ENCODE assay signal across 7 cellular contexts in genomic region chr2:43169091-43169936, GRCh38. TPM values are rescaled to one million over a fixed set of nuclear protein-coding genes. Genes with fewer than 3 reads are reported as not detected.
A peak's percentile ranks its signal among the peaks of the same experiment; 100 is the strongest.
DNase-seq lines count a peak whose midpoint lies in the region; ATAC-seq and TF ChIP-seq lines count a peak whose summit lies in the region.

No MANE protein-coding gene starts in this region.

- no peaks in the 10 kb centered on the region for H3K9me3 ChIP-seq in lower lobe of right lung

- H3K4me3 ChIP-seq in lower lobe of right lung (peak overlapping the region; percentile 6), urinary bladder (ENCODE audit: low read depth, low read length) (no peak overlapping the region)

- no peak; the same call in 1 of the 2 replicates for TF ChIP-seq RAD21 in Ishikawa (IDR thresholded peaks at IDR 0.05; ENCODE audit: low read depth)

- H3K27ac Mint-ChIP-seq in activated naive CD8-positive, alpha-beta T cell treated with anti-CD3 and anti-CD28 coated beads, Interleukin-2, amount 50 U/mL, for 24 hours = peak overlapping the region; percentile 92

- H3K9me3 Mint-ChIP-seq in activated naive CD8-positive, alpha-beta T cell treated with anti-CD3 and anti-CD28 coated beads, Interleukin-2, amount 50 U/mL, for 24 hours = no peaks in the 10 kb centered on the region

- WGBS in urinary bladder = 64% methylated on average over 24 of the region's 24 CpGs

- no peaks in the 10 kb centered on the region for H3K36me3 Mint-ChIP-seq in activated naive CD8-positive, alpha-beta T cell treated with anti-CD3 and anti-CD28 coated beads, Interleukin-2, amount 50 U/mL, for 24 hours (ENCODE audit: low read depth)

- peak; percentile 47 for ATAC-seq in GM19324 (IDR thresholded peaks at IDR 0.05; ENCODE audit: low FRiP score, unreplicated experiment)
- peak; percentile 50 for ATAC-seq in activated naive CD8-positive, alpha-beta T cell treated with anti-CD3 and anti-CD28 coated beads, Interleukin-2, amount 50 U/mL, for 24 hours
- peak; percentile 47 to 64 for ATAC-seq in lower lobe of right lung
- ATAC-seq in HG02870 (IDR thresholded peaks at IDR 0.05; ENCODE audit: unreplicated experiment) = no peak

- DNase-seq in activated naive CD8-positive, alpha-beta T cell treated with anti-CD3 and anti-CD28 coated beads, Interleukin-2, amount 50 U/mL, for 24 hours = peak; percentile 66
- peak; percentile 77 for DNase-seq in lower lobe of right lung
- no peak for DNase-seq in SIG-M5 (lab: John Stamatoyannopoulos, UW)

- no peaks in the 10 kb centered on the region for H3K27me3 ChIP-seq in lower lobe of right lung (ENCODE audit: low read depth)

- H3K36me3 ChIP-seq in lower lobe of right lung (no peaks in the 10 kb centered on the region), urinary bladder (ENCODE audit: insufficient read depth) (no peaks in the 10 kb centered on the region)

- H3K4me3 Mint-ChIP-seq in activated naive CD8-positive, alpha-beta T cell treated with anti-CD3 and anti-CD28 coated beads, Interleukin-2, amount 50 U/mL, for 24 hours = peak overlapping the region; percentile 62

- peaks cover 70% of the 10 kb centered on the region for H3K4me1 Mint-ChIP-seq in activated naive CD8-positive, alpha-beta T cell treated with anti-CD3 and anti-CD28 coated beads, Interleukin-2, amount 50 U/mL, for 24 hours

- no peak for TF ChIP-seq CTCF in lower lobe of right lung (IDR thresholded peaks at IDR 0.05)

- H3K27me3 Mint-ChIP-seq in activated naive CD8-positive, alpha-beta T cell treated with anti-CD3 and anti-CD28 coated beads, Interleukin-2, amount 50 U/mL, for 24 hours = no peaks in the 10 kb centered on the region

- peaks cover 67% of the 10 kb centered on the region for H3K4me1 ChIP-seq in lower lobe of right lung
- H3K4me1 ChIP-seq in urinary bladder (ENCODE audit: insufficient read depth) = no peaks in the 10 kb centered on the region

- peak; percentile 43; the same call in 1 of the 2 replicates for TF ChIP-seq EP300 in Ishikawa (IDR thresholded peaks at IDR 0.05; ENCODE audit: borderline replicate concordance)

- H3K27ac ChIP-seq in lower lobe of right lung (peak overlapping the region; percentile 68), urinary bladder (ENCODE audit: low read depth) (peak overlapping the region; percentile 85)

- intact Hi-C loops in lower lobe of right lung (cut with DNase I) = no loop called here

TF ChIP-seq in Ishikawa, 13 proteins besides CTCF, POLR2A, EP300 and RAD21:
- TF ChIP-seq NFIC (IDR thresholded peaks at IDR 0.05) (peak; percentile 6; the same call in 1 of the 2 replicates), REST (IDR thresholded peaks at IDR 0.05; ENCODE audit: low read depth) (no peak), EGR1 (IDR thresholded peaks at IDR 0.05) (peak; percentile 90), TCF12 (IDR thresholded peaks at IDR 0.05; ENCODE audit: low read depth) (0 out of 2 replicates have a peak, but pooled peaks have one; percentile 30), USF1 (IDR thresholded peaks at IDR 0.05) (peak; percentile 78), CEBPB (IDR thresholded peaks at IDR 0.05) (no peak), ZBTB7A (IDR thresholded peaks at IDR 0.05; ENCODE audit: low read depth) (peak; percentile 6), FOXM1 (IDR thresholded peaks at IDR 0.05; ENCODE audit: borderline replicate concordance, low read depth) (no peak), TAF1 (IDR thresholded peaks at IDR 0.05; ENCODE audit: low read depth) (no peak), MAX (IDR thresholded peaks at IDR 0.05) (peak; percentile 80)

RNA-seq across cellular contexts. Expression of gene ZFP36L2, which starts 57.1 kb away (rescaled TPM):
- total RNA-seq in lower lobe of right lung (136 TPM), urinary bladder (54.8 TPM)
- polyA plus RNA-seq in urinary bladder = 145 TPM
